ENCODE assay signal across 10 cellular contexts in genomic region chr6:21598662-21599061, GRCh38. TPM values are rescaled to one million over a fixed set of nuclear protein-coding genes. Genes with fewer than 3 reads are reported as not detected.
DNase-seq lines count a peak whose midpoint lies in the region; TF ChIP-seq lines count a peak whose summit lies in the region.
"Had no signal": no experiment of that assay in that cellular context is flagged by ENCODE, and none has a peak within 500 bp of the region (broad histone marks: within the 10 kb centered on the region; RNA-seq: fewer than 3 reads in every experiment).

No MANE protein-coding gene starts in this region.

- peaks cover 21% of the 10 kb centered on the region for H3K36me3 ChIP-seq in ES-I3 (ENCODE audit: insufficient read depth, low read length)
- H3K36me3 ChIP-seq in OCI-LY7 (ENCODE audit: insufficient read depth, low read length), result peaks cover 53% of the 10 kb centered on the region
- H3K36me3 ChIP-seq in ovary, result no peaks in the 10 kb centered on the region
- H3K36me3 ChIP-seq in Peyer's patch, result no peaks in the 10 kb centered on the region
- no peaks in the 10 kb centered on the region for H3K36me3 ChIP-seq in colonic mucosa

- BruUV-seq in OCI-LY7 (replicated peaks; lab: Mats Ljungman, UMichigan), result no TSS peak

- TF ChIP-seq EP300 in ovary (IDR thresholded peaks at IDR 0.05), result no peak

- no peak for TF ChIP-seq POLR2A in ovary (IDR thresholded peaks at IDR 0.05)
- TF ChIP-seq POLR2A in Peyer's patch (IDR thresholded peaks at IDR 0.05), result no peak

- H2AFZ ChIP-seq in OCI-LY7 (ENCODE audit: low read length), result no peak overlapping the region

- H3K27ac ChIP-seq in OCI-LY7 (ENCODE audit: low read depth, low read length, poor library complexity, severe bottlenecking) (peak overlapping the region; percentile 98), ovary (no peak overlapping the region), Peyer's patch (no peak overlapping the region), colonic mucosa (no peak overlapping the region)

- H3K9ac ChIP-seq in ES-I3 (ENCODE audit: low read depth, low read length), result peak overlapping the region; percentile 87
- H3K9ac ChIP-seq in colonic mucosa (ENCODE audit: low read depth in 2 of 2, low read length in 2 of 2), result no peak overlapping the region

- H3K9me2 ChIP-seq in OCI-LY7 (ENCODE audit: insufficient read depth, low read length), result no peaks in the 10 kb centered on the region

- DNase-seq in OCI-LY7 (ENCODE audit: low spot score) (peak; percentile 28), fibroblast of pulmonary artery (ENCODE audit: low read depth) (peak; percentile 54), ovary (no peak), Peyer's patch (no peak), NCI-H524 treated with DMSO at 0.1 percent for 48 hours (lab: John Stamatoyannopoulos, UW) (no peak), colonic mucosa (no peak)
- no peak for DNase-seq in activated CD4-positive, alpha-beta T cell treated with anti-CD3 and anti-CD28 coated beads for 48 hours
- DNase-seq: amygdala, NCI-H1694 treated with DMSO at 0.1 percent for 48 hours had no signal

- H3K27me3 ChIP-seq in ovary (no peaks in the 10 kb centered on the region), Peyer's patch (no peaks in the 10 kb centered on the region), colonic mucosa (no peaks in the 10 kb centered on the region)

- H3K4me3 ChIP-seq in OCI-LY7 (ENCODE audit: low read depth, low read length, poor library complexity, severe bottlenecking) (peak overlapping the region; percentile 94), fibroblast of pulmonary artery (replicated peaks; ENCODE audit: low read depth, low read length) (peak overlapping the region; percentile 92), ovary (peak overlapping the region; percentile 85), Peyer's patch (peak overlapping the region in 1 of 4 donors; percentile 72), colonic mucosa (no peak overlapping the region)

- intact Hi-C loops in OCI-LY7 (cut with micrococcal nuclease; ENCODE audit: unreplicated experiment), result no loop called here
- intact Hi-C loops in ovary (cut with DNase I), result loop anchor here (5.0 to 10.0 kb wide), 5 partner anchors 69 to 1136 kb away; no protein-coding TSS in a partner anchor
- intact Hi-C loops in colonic mucosa (cut with DNase I), result no loop called here

- H3K79me2 ChIP-seq in OCI-LY7 (ENCODE audit: insufficient read depth, low read depth, low read length), result peaks cover 67% of the 10 kb centered on the region

- H3K9me3 ChIP-seq in ES-I3 (ENCODE audit: control insufficient read depth, insufficient read depth, low read length), result no peaks in the 10 kb centered on the region
- H3K9me3 ChIP-seq in OCI-LY7 (ENCODE audit: low read length), result no peaks in the 10 kb centered on the region
- no peaks in the 10 kb centered on the region for H3K9me3 ChIP-seq in ovary
- no peaks in the 10 kb centered on the region for H3K9me3 ChIP-seq in Peyer's patch
- no peaks in the 10 kb centered on the region for H3K9me3 ChIP-seq in colonic mucosa

- peak overlapping the region; percentile 81 for H3K4me2 ChIP-seq in OCI-LY7 (ENCODE audit: low read length)

- peaks cover 16% of the 10 kb centered on the region; the same call in 1 of the 2 replicates for H4K20me1 ChIP-seq in OCI-LY7 (ENCODE audit: insufficient read depth, low read length)

- H3K4me1 ChIP-seq in ES-I3 (ENCODE audit: insufficient read depth, low read length) (peaks cover 8% of the 10 kb centered on the region), OCI-LY7 (ENCODE audit: insufficient read depth, low read length, poor library complexity, severe bottlenecking) (peaks cover 60% of the 10 kb centered on the region), ovary (ENCODE audit: insufficient read depth) (peaks cover 5% of the 10 kb centered on the region), Peyer's patch (peaks cover 0 to 6% (median 1%) of the 10 kb centered on the region in 4 donors), colonic mucosa (no peaks in the 10 kb centered on the region)

- 10 to 23% (median 15%) methylated on average over 4 of the region's 4 CpGs for WGBS in ovary, 3 donors

- CTCF ChIA-PET in OCI-LY7 (lab: Charles Lee; ENCODE audit: unreplicated experiment), result interaction anchor here (0.8 kb wide), 1 partner anchor 10 kb away, joined by 3 read pairs; no protein-coding TSS in a partner anchor

- no peak for TF ChIP-seq CTCF in OCI-LY7 (conservative IDR thresholded peaks at IDR 0.05; ENCODE audit: low read length)
- no peak for TF ChIP-seq CTCF in fibroblast of pulmonary artery (IDR thresholded peaks at IDR 0.05; ENCODE audit: low read length, missing control alignments)
- TF ChIP-seq CTCF in ovary (IDR thresholded peaks at IDR 0.05), result no peak
- TF ChIP-seq CTCF in Peyer's patch (IDR thresholded peaks at IDR 0.05), result no peak
- TF ChIP-seq CTCF in colonic mucosa (IDR thresholded peaks at IDR 0.05), result no peak

- POLR2A ChIA-PET in OCI-LY7 (lab: Charles Lee), result interaction anchor here (0.5 to 1.5 kb wide), 2 partner anchors 11 to 501 kb away, joined by 4 to 10 read pairs; no protein-coding TSS in a partner anchor

RNA-seq across cellular contexts. Expression of gene SOX4, which starts 5.1 kb away (rescaled TPM):
- total RNA-seq in OCI-LY7 (2014; rRNA removed; shearing (Covaris generic)), result 55.2 and 55.3 TPM in 2 replicates
- total RNA-seq in OCI-LY7 (2022) (58.1 and 78.1 TPM in 2 replicates), ovary (10 to 100 TPM; 34.4 to 78.3 (median 53.5) TPM), Peyer's patch (10 to 100 TPM; 11.4 to 23.9 (median 16.1) TPM), colonic mucosa (10 to 100 TPM; 45.1 to 47.0 TPM)
- 10 to 100 TPM; 34.0 to 82.6 TPM for polyA plus RNA-seq in ovary

Comparison
In these comparisons a context has a peak if more than half of its experiments do, and no peak if none do; other contexts are left out.
1. DNase-seq: peak in OCI-LY7 (single experiment) and fibroblast of pulmonary artery (single experiment); none in ovary (0 of 5), Peyer's patch (0 of 3), NCI-H524 treated with DMSO at 0.1 percent for 48 hours (single experiment), colonic mucosa (single experiment) and activated CD4-positive, alpha-beta T cell treated with anti-CD3 and anti-CD28 coated beads for 48 hours (single experiment).
2. intact Hi-C loops: an anchor here in ovary (5.0 to 10.0 kb wide); none called in OCI-LY7 and colonic mucosa.